In genomic region chr13:51764184-51765141, GRCh38 we compare ENCODE assay signal across 8 cellular contexts. TPM values are rescaled to one million over a fixed set of nuclear protein-coding genes. Genes with fewer than 3 reads are reported as not detected.
DNase-seq lines count a peak whose midpoint lies in the region; ATAC-seq and TF ChIP-seq lines count a peak whose summit lies in the region.

No MANE protein-coding gene starts in this region.

- no peaks in the 10 kb centered on the region for H3K4me1 ChIP-seq in right lobe of liver

- DNase-seq in AG08395 (ENCODE audit: low spot score): peak; percentile 68
- peak in 4 of 5 experiments; percentile 29 to 72 (median 48) for DNase-seq in T-helper 2 cell
- peak; percentile 33 for DNase-seq in brain pericyte (ENCODE audit: low read depth, low spot score)
- no peak for DNase-seq in right lobe of liver
- peak; percentile 46 to 70 (median 53) for DNase-seq in stimulated activated CD4-positive, alpha-beta T cell treated with anti-CD3 and anti-CD28 coated beads, TNF-alpha, amount 100 ng/mL, for 24 hours (ENCODE audit: low read depth in 3 of 3)
- no peak for DNase-seq in retina

- TF ChIP-seq CTCF in right lobe of liver (IDR thresholded peaks at IDR 0.05): no peak

- intact Hi-C loops in right lobe of liver (cut with DNase I): no loop called here

- ATAC-seq in GM19025 (IDR thresholded peaks at IDR 0.05; ENCODE audit: low read depth, unreplicated experiment) (peak; percentile 79), HG03175 (IDR thresholded peaks at IDR 0.05; ENCODE audit: unreplicated experiment) (peak; percentile 85), right lobe of liver (peak; percentile 24 to 81 (median 36))

- no peak for TF ChIP-seq POLR2A in right lobe of liver (IDR thresholded peaks at IDR 0.05)

- no peaks in the 10 kb centered on the region for H3K9me3 ChIP-seq in right lobe of liver

- no peaks in the 10 kb centered on the region for H3K27me3 ChIP-seq in right lobe of liver

- WGBS in right lobe of liver (ENCODE audit: insufficient coverage, low coverage, low lambda C conversion rate, missing lambda C conversion rate): 52% methylated on average over 9 of the region's 12 CpGs

- no peak overlapping the region for H3K4me3 ChIP-seq in right lobe of liver

- peaks cover 0 to 14% (median 7%) of the 10 kb centered on the region in 4 donors for H3K36me3 ChIP-seq in right lobe of liver

- no peak overlapping the region for H3K27ac ChIP-seq in right lobe of liver

RNA-seq across cellular contexts. Expression of gene DHRS12, which starts 39.5 kb away (rescaled TPM):
- 10 to 100 TPM; 10.2 to 17.6 (median 12.4) TPM for total RNA-seq in right lobe of liver

Comparison
In these comparisons a context has a peak if more than half of its experiments do, and no peak if none do; other contexts are left out.
1. DNase-seq: peak in AG08395 (single experiment), T-helper 2 cell (4 of 5), brain pericyte (single experiment) and stimulated activated CD4-positive, alpha-beta T cell treated with anti-CD3 and anti-CD28 coated beads, TNF-alpha, amount 100 ng/mL, for 24 hours (3 of 3); none in right lobe of liver (0 of 3) and retina (single experiment).
2. Peak in every context shown above with its lines, with median percentiles within 50 percentile points of each other: ATAC-seq.